In genomic region chr1:214331180-214331579, GRCh38 we compare ENCODE assay signal across 2 cellular contexts.
TF ChIP-seq lines count a peak whose summit lies in the region.

No MANE protein-coding gene starts in this region.

TF ChIP-seq in H1, 55 proteins besides CTCF, POLR2A, EP300 and RAD21:
- TF ChIP-seq SIRT6 (IDR thresholded peaks at IDR 0.05; ENCODE audit: low read length), result no peak
- TF ChIP-seq HDAC2 (IDR thresholded peaks at IDR 0.05; ENCODE audit: borderline replicate concordance in 1 of 2, low read depth in 2 of 2, low read length in 2 of 2), result no peak

TF ChIP-seq in WTC11, 78 proteins besides CTCF, POLR2A, EP300 and RAD21:
- TF ChIP-seq ZNF416 (CRISPR knock-in tag; IDR thresholded peaks at IDR 0.05) (no peak), ZNF671 (CRISPR knock-in tag; IDR thresholded peaks at IDR 0.05) (no peak)
